25 cellular contexts compared by ENCODE assay signal in genomic region chr17:63491976-63492575, GRCh38. TPM values are rescaled to one million over a fixed set of nuclear protein-coding genes. Genes with fewer than 3 reads are reported as not detected.
"Had no signal": no experiment of that assay in that cellular context is flagged by ENCODE, and none has a peak within 500 bp of the region (broad histone marks: within the 10 kb centered on the region; RNA-seq: fewer than 3 reads in every experiment).

No MANE protein-coding gene starts in this region.

- H3K4me3 Mint-ChIP-seq: activated CD4-positive, alpha-beta T cell treated with anti-CD3 and anti-CD28 coated beads, Interleukin-2, amount 10 ng/mL, durations not matched to agents 24 days and 14 days; activated CD8-positive, alpha-beta T cell treated with anti-CD3 and anti-CD28 coated beads, Interleukin-2, amount 10 ng/mL, durations not matched to agents 7 days and 5 days; activated naive CD4-positive, alpha-beta T cell treated with anti-CD3 and anti-CD28 coated beads, Interleukin-2, amount 10 ng/mL, durations not matched to agents 7 days and 5 days; activated naive CD8-positive, alpha-beta T cell treated with anti-CD3 and anti-CD28 coated beads, Interleukin-2, amount 50 U/mL, for 24 hours; activated T-cell treated with anti-CD3 and anti-CD28 coated beads, Interleukin-2, amount 50 U/mL, for 24 hours; central memory CD8-positive, alpha-beta T cell; natural killer cell treated with Interleukin-12 subunit alpha and Interleukin-12 subunit beta and Interleukin-15 and Interleukin-18, amount 100 ng/mL, for 72 hours had no signal

- DNase-seq: activated CD4-positive, alpha-beta T cell treated with anti-CD3 and anti-CD28 coated beads, Interleukin-2, amount 10 ng/mL, durations not matched to agents 24 days and 14 days; activated CD4-positive, CD25-positive, alpha-beta regulatory T cell; activated CD8-positive, alpha-beta T cell treated with anti-CD3 and anti-CD28 coated beads, Interleukin-2, amount 10 ng/mL, durations not matched to agents 7 days and 5 days; activated naive CD4-positive, alpha-beta T cell treated with anti-CD3 and anti-CD28 coated beads, Interleukin-2, amount 10 ng/mL, durations not matched to agents 7 days and 5 days; activated naive CD8-positive, alpha-beta T cell treated with anti-CD3 and anti-CD28 coated beads, Interleukin-2, amount 50 U/mL, for 24 hours; activated T-cell treated with anti-CD3 and anti-CD28 coated beads, Interleukin-2, amount 50 U/mL, for 24 hours; aorta; brain microvascular endothelial cell; colonic mucosa; erythroblast; head of caudate nucleus; sigmoid colon; spleen; stimulated activated CD8-positive, alpha-beta memory T cell treated with anti-CD3 and anti-CD28 coated beads, Interleukin-4, amount 100 ng/mL, for 48 hours; stimulated activated naive CD4-positive, alpha-beta T cell treated with Interleukin-2 at 50 U/mL for 16 hours; uterus had no signal

- H3K4me1 Mint-ChIP-seq: activated CD4-positive, alpha-beta T cell treated with anti-CD3 and anti-CD28 coated beads, Interleukin-2, amount 10 ng/mL, durations not matched to agents 24 days and 14 days; activated naive CD4-positive, alpha-beta T cell treated with anti-CD3 and anti-CD28 coated beads, Interleukin-2, amount 10 ng/mL, durations not matched to agents 7 days and 5 days; activated naive CD8-positive, alpha-beta T cell treated with anti-CD3 and anti-CD28 coated beads, Interleukin-2, amount 50 U/mL, for 24 hours; central memory CD8-positive, alpha-beta T cell had no signal

- H3K27ac ChIP-seq: brain microvascular endothelial cell, colonic mucosa, sigmoid colon, spleen, tibial nerve, uterus had no signal

- FAIRE-seq: endometrium, frontal cortex, keratinocyte had no signal

- H3K27ac Mint-ChIP-seq: activated CD4-positive, alpha-beta T cell treated with anti-CD3 and anti-CD28 coated beads, Interleukin-2, amount 10 ng/mL, durations not matched to agents 24 days and 14 days; activated CD8-positive, alpha-beta T cell treated with anti-CD3 and anti-CD28 coated beads, Interleukin-2, amount 10 ng/mL, durations not matched to agents 7 days and 5 days; activated naive CD4-positive, alpha-beta T cell treated with anti-CD3 and anti-CD28 coated beads, Interleukin-2, amount 10 ng/mL, durations not matched to agents 7 days and 5 days; activated naive CD8-positive, alpha-beta T cell treated with anti-CD3 and anti-CD28 coated beads, Interleukin-2, amount 50 U/mL, for 24 hours; activated T-cell treated with anti-CD3 and anti-CD28 coated beads, Interleukin-2, amount 50 U/mL, for 24 hours; natural killer cell treated with Interleukin-12 subunit alpha and Interleukin-12 subunit beta and Interleukin-15 and Interleukin-18, amount 100 ng/mL, for 72 hours had no signal

- H3K4me3 ChIP-seq: colonic mucosa, lung, sigmoid colon, spleen, tibial nerve, uterus had no signal

- H3K9me3 Mint-ChIP-seq: activated CD4-positive, alpha-beta T cell treated with anti-CD3 and anti-CD28 coated beads, Interleukin-2, amount 10 ng/mL, durations not matched to agents 24 days and 14 days; activated naive CD4-positive, alpha-beta T cell treated with anti-CD3 and anti-CD28 coated beads, Interleukin-2, amount 10 ng/mL, durations not matched to agents 7 days and 5 days; activated naive CD8-positive, alpha-beta T cell treated with anti-CD3 and anti-CD28 coated beads, Interleukin-2, amount 50 U/mL, for 24 hours; activated T-cell treated with anti-CD3 and anti-CD28 coated beads, Interleukin-2, amount 50 U/mL, for 24 hours; central memory CD8-positive, alpha-beta T cell; natural killer cell treated with Interleukin-12 subunit alpha and Interleukin-12 subunit beta and Interleukin-15 and Interleukin-18, amount 100 ng/mL, for 72 hours had no signal

- ATAC-seq: activated CD8-positive, alpha-beta T cell treated with anti-CD3 and anti-CD28 coated beads, Interleukin-2, amount 10 ng/mL, durations not matched to agents 7 days and 5 days; activated naive CD8-positive, alpha-beta T cell treated with anti-CD3 and anti-CD28 coated beads, Interleukin-2, amount 50 U/mL, for 24 hours; left lobe of liver; natural killer cell treated with Interleukin-12 subunit alpha and Interleukin-12 subunit beta and Interleukin-15 and Interleukin-18, amount 100 ng/mL, for 72 hours had no signal

- H3K4me1 ChIP-seq: colonic mucosa, sigmoid colon, spleen, tibial nerve, uterus had no signal

- H3K9me3 ChIP-seq: colonic mucosa, sigmoid colon, spleen, tibial nerve, uterus had no signal

- H3K36me3 Mint-ChIP-seq: activated naive CD4-positive, alpha-beta T cell treated with anti-CD3 and anti-CD28 coated beads, Interleukin-2, amount 10 ng/mL, durations not matched to agents 7 days and 5 days; natural killer cell treated with Interleukin-12 subunit alpha and Interleukin-12 subunit beta and Interleukin-15 and Interleukin-18, amount 100 ng/mL, for 72 hours had no signal

- H3K27me3 Mint-ChIP-seq: activated CD4-positive, alpha-beta T cell treated with anti-CD3 and anti-CD28 coated beads, Interleukin-2, amount 10 ng/mL, durations not matched to agents 24 days and 14 days; activated naive CD8-positive, alpha-beta T cell treated with anti-CD3 and anti-CD28 coated beads, Interleukin-2, amount 50 U/mL, for 24 hours; activated T-cell treated with anti-CD3 and anti-CD28 coated beads, Interleukin-2, amount 50 U/mL, for 24 hours; central memory CD8-positive, alpha-beta T cell; natural killer cell treated with Interleukin-12 subunit alpha and Interleukin-12 subunit beta and Interleukin-15 and Interleukin-18, amount 100 ng/mL, for 72 hours had no signal

RNA-seq across cellular contexts. Expression of gene ACE, which starts 15.2 kb away (rescaled TPM):
- total RNA-seq: activated CD4-positive, alpha-beta T cell treated with anti-CD3 and anti-CD28 coated beads, Interleukin-2, amount 10 ng/mL, durations not matched to agents 24 days and 14 days; natural killer cell treated with Interleukin-12 subunit alpha and Interleukin-12 subunit beta and Interleukin-15 and Interleukin-18, amount 100 ng/mL, for 72 hours had no signal

RNA-seq across cellular contexts. Expression of gene KCNH6, which starts 31.1 kb away (rescaled TPM):
- total RNA-seq: activated CD4-positive, alpha-beta T cell treated with anti-CD3 and anti-CD28 coated beads, Interleukin-2, amount 10 ng/mL, durations not matched to agents 24 days and 14 days; activated CD8-positive, alpha-beta T cell treated with anti-CD3 and anti-CD28 coated beads, Interleukin-2, amount 10 ng/mL, durations not matched to agents 7 days and 5 days; aorta; frontal cortex; left lobe of liver; natural killer cell treated with Interleukin-12 subunit alpha and Interleukin-12 subunit beta and Interleukin-15 and Interleukin-18, amount 100 ng/mL, for 72 hours; sigmoid colon; spleen; subcutaneous adipose tissue; tibial nerve; uterus had no signal
- polyA plus RNA-seq: aorta, keratinocyte, spleen had no signal
